ENCODE assay signal across 2 cellular contexts in the genomic region with DNA sequence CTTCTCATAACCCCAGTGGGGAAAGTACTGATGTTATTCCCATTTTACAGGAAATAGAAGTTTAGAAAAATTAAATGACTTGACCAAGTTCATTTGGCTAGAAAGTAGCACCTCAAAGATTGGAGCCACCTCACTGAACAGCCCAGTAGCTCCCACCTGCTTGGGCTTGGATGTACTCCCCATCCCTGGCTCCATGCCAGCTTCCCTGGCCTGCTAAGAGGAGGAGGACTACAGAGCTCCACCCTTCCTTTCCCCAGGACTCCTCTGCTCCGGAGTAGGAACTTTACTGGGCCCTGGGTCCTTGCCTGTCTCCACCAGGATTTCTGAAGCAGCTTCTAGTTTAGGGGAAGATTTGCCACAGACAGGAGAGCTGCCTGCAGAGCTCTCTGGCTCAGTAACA.
TF ChIP-seq lines count a peak whose summit lies in the region.

No MANE protein-coding gene starts in this region.

TF ChIP-seq in HEK293, 187 proteins besides CTCF, POLR2A, EP300 and RAD21:
- TF ChIP-seq IKZF3 (tag by site-specific recombination; IDR thresholded peaks at IDR 0.05) = 0 out of 2 replicates have a peak, but pooled peaks have one; percentile 16
- TF ChIP-seq, protein P1, sequence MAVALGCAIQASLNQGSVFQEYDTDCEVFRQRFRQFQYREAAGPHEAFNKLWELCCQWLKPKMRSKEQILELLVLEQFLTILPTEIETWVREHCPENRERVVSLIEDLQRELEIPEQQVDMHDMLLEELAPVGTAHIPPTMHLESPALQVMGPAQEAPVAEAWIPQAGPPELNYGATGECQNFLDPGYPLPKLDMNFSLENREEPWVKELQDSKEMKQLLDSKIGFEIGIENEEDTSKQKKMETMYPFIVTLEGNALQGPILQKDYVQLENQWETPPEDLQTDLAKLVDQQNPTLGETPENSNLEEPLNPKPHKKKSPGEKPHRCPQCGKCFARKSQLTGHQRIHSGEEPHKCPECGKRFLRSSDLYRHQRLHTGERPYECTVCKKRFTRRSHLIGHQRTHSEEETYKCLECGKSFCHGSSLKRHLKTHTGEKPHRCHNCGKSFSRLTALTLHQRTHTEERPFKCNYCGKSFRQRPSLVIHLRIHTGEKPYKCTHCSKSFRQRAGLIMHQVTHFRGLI (tag by site-specific recombination; IDR thresholded peaks at IDR 0.05) = peak; percentile 80; the same call in 1 of the 2 replicates
- no peak for TF ChIP-seq ZSCAN4 (tag by site-specific recombination; IDR thresholded peaks at IDR 0.05)
- TF ChIP-seq KLF10 (tag by site-specific recombination; IDR thresholded peaks at IDR 0.05) = peak; percentile 33; the same call in 1 of the 2 replicates
- TF ChIP-seq ZNF777 (tag by site-specific recombination; IDR thresholded peaks at IDR 0.05; ENCODE audit: borderline replicate concordance) = no peak
- TF ChIP-seq ZNF354C (tag by site-specific recombination; IDR thresholded peaks at IDR 0.05; ENCODE audit: borderline replicate concordance, low read depth) = no peak
- TF ChIP-seq YY1 (tag by site-specific recombination; IDR thresholded peaks at IDR 0.05) = no peak
- TF ChIP-seq ZBTB17 (tag by site-specific recombination; IDR thresholded peaks at IDR 0.05) = 0 out of 2 replicates have a peak, but pooled peaks have one; percentile 30
- TF ChIP-seq ZNF660 (tag by site-specific recombination; IDR thresholded peaks at IDR 0.05) = 0 out of 2 replicates have a peak, but pooled peaks have one; percentile 55
- peak; percentile 18; the same call in 1 of the 2 replicates for TF ChIP-seq WT1 (tag by site-specific recombination; IDR thresholded peaks at IDR 0.05)
- peak; percentile 51; the same call in 1 of the 2 replicates for TF ChIP-seq ZNF600 (tag by site-specific recombination; IDR thresholded peaks at IDR 0.05)
- peak; percentile 66; the same call in 1 of the 2 replicates for TF ChIP-seq ZNF561 (tag by site-specific recombination; IDR thresholded peaks at IDR 0.05; ENCODE audit: borderline replicate concordance)
- TF ChIP-seq ZNF571 (tag by site-specific recombination; IDR thresholded peaks at IDR 0.05) = no peak
- TF ChIP-seq, protein P2, sequence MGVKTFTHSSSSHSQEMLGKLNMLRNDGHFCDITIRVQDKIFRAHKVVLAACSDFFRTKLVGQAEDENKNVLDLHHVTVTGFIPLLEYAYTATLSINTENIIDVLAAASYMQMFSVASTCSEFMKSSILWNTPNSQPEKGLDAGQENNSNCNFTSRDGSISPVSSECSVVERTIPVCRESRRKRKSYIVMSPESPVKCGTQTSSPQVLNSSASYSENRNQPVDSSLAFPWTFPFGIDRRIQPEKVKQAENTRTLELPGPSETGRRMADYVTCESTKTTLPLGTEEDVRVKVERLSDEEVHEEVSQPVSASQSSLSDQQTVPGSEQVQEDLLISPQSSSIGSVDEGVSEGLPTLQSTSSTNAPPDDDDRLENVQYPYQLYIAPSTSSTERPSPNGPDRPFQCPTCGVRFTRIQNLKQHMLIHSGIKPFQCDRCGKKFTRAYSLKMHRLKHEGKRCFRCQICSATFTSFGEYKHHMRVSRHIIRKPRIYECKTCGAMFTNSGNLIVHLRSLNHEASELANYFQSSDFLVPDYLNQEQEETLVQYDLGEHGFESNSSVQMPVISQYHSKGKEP (tag by site-specific recombination; IDR thresholded peaks at IDR 0.05) = 0 out of 2 replicates have a peak, but pooled peaks have one; percentile 49

TF ChIP-seq in K562, 482 proteins besides CTCF, POLR2A, EP300 and RAD21:
- no peak for TF ChIP-seq NCOR1 (IDR thresholded peaks at IDR 0.05)
- TF ChIP-seq NFIX (CRISPR knock-in tag; IDR thresholded peaks at IDR 0.05; ENCODE audit: low read depth) = peak; percentile 48; the same call in 1 of the 2 replicates
- TF ChIP-seq CBX5 (IDR thresholded peaks at IDR 0.05; ENCODE audit: borderline replicate concordance, low read depth) = no peak
- peak; percentile 95 for TF ChIP-seq NFIC (IDR thresholded peaks at IDR 0.05)
- no peak for TF ChIP-seq CBFB (CRISPR knock-in tag; IDR thresholded peaks at IDR 0.05)
- no peak for TF ChIP-seq ARID1B (IDR thresholded peaks at IDR 0.05)
- TF ChIP-seq SNIP1 (IDR thresholded peaks at IDR 0.05; ENCODE audit: low read depth) = no peak
